ENCODE assay signal across 17 cellular contexts in the genomic region with DNA sequence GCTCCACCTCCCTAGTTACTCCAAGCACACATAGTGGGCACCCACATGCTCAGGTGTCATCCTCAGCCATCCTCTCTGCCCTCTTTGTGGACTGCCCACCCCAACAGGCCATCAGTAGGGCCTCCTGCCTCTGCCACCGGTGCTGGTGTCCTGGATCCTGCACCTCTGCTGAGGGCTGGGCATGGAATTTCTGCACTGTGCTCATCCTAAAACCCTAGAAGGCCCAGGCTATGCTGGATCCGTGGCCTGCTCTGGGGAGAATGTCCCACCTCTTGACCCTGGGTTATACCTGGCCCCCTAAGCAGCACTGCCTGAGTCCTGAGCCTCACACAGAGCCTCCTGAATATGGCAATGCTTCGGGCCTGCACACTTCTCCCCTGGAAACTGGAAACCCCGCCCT.
"Had no signal": no experiment of that assay in that cellular context is flagged by ENCODE, and none has a peak within 500 bp of the region (broad histone marks: within the 10 kb centered on the region; RNA-seq: fewer than 3 reads in every experiment).

No MANE protein-coding gene starts in this region.

- H3K36me3 Mint-ChIP-seq: neural progenitor cell; stimulated activated naive B cell treated with anti-CD40 and anti-IgM and Interleukin-4, amounts not matched to agents 10 μg/mL and 1 μg/mL and 100 μg/mL, for 72 hours had no signal

- H3K27ac ChIP-seq: body of pancreas, neural progenitor cell, parathyroid adenoma, upper lobe of left lung had no signal

- H3K9me3 Mint-ChIP-seq: central memory CD8-positive, alpha-beta T cell; effector memory CD8-positive, alpha-beta T cell; neural progenitor cell; T-helper 1 cell treated with Interleukin-12 subunit alpha and Interleukin-12 subunit beta and Interleukin-4 antibody, amounts not matched to agents 30 μg/mL and 1 μg/mL, for 36 hours had no signal

- H3K4me2 ChIP-seq: neural progenitor cell, SK-N-SH had no signal

- H3K9me3 ChIP-seq: body of pancreas, SK-N-SH, upper lobe of left lung had no signal

- ATAC-seq: activated CD4-positive, CD25-positive, alpha-beta regulatory T cell treated with anti-CD3 and anti-CD28 coated beads, Interleukin-2, amount 50 U/mL, for 24 hours; body of pancreas; effector memory CD8-positive, alpha-beta T cell; stimulated activated naive B cell treated with anti-CD40 and anti-IgM and Interleukin-4, amounts not matched to agents 10 μg/mL and 1 μg/mL and 100 μg/mL, for 72 hours had no signal

- H3K4me1 ChIP-seq: body of pancreas, parathyroid adenoma, upper lobe of left lung had no signal

- H3K79me2 ChIP-seq: parathyroid adenoma had no signal

- H3K36me3 ChIP-seq: neural progenitor cell, upper lobe of left lung had no signal

- H2AFZ ChIP-seq: neural progenitor cell, parathyroid adenoma had no signal

- H3K4me3 ChIP-seq: body of pancreas, neural progenitor cell, upper lobe of left lung had no signal

- H3K4me3 Mint-ChIP-seq: central memory CD8-positive, alpha-beta T cell; effector memory CD8-positive, alpha-beta T cell; neural progenitor cell; stimulated activated naive B cell treated with anti-CD40 and anti-IgM and Interleukin-4, amounts not matched to agents 10 μg/mL and 1 μg/mL and 100 μg/mL, for 72 hours; T-helper 1 cell treated with Interleukin-12 subunit alpha and Interleukin-12 subunit beta and Interleukin-4 antibody, amounts not matched to agents 30 μg/mL and 1 μg/mL, for 36 hours had no signal

- H3K4me1 Mint-ChIP-seq: central memory CD8-positive, alpha-beta T cell had no signal

- H3K9ac ChIP-seq: neural progenitor cell, parathyroid adenoma, SK-N-SH had no signal

- H3K27me3 ChIP-seq: neural progenitor cell, upper lobe of left lung had no signal

- H3K27ac Mint-ChIP-seq: effector memory CD8-positive, alpha-beta T cell; neural progenitor cell; stimulated activated naive B cell treated with anti-CD40 and anti-IgM and Interleukin-4, amounts not matched to agents 10 μg/mL and 1 μg/mL and 100 μg/mL, for 72 hours; T-helper 1 cell treated with Interleukin-12 subunit alpha and Interleukin-12 subunit beta and Interleukin-4 antibody, amounts not matched to agents 30 μg/mL and 1 μg/mL, for 36 hours had no signal

- DNase-seq: activated naive CD4-positive, alpha-beta T cell treated with Interleukin-2 at 50 U/mL for 16 hours; body of pancreas; effector memory CD8-positive, alpha-beta T cell; kidney; mesendoderm; retina; SK-N-SH; small intestine; stimulated activated CD4-positive, alpha-beta T cell treated with anti-CD3 and anti-CD28 coated beads, Interleukin-1b, Interleukin-23, amount 100 ng/mL, for 48 hours; stimulated activated naive B cell treated with anti-CD40 and anti-IgM and Interleukin-4, amounts not matched to agents 10 μg/mL and 1 μg/mL and 100 μg/mL, for 72 hours; substantia nigra; upper lobe of left lung had no signal
